Comparison of ENCODE assay signal across 1 cellular context in genomic region chr2:240597419-240598181, GRCh38.
TF ChIP-seq lines count a peak whose summit lies in the region.

No MANE protein-coding gene starts in this region.

TF ChIP-seq in GM12878, 131 proteins besides CTCF, POLR2A, EP300 and RAD21:
- no peak for TF ChIP-seq ZNF622 (IDR thresholded peaks at IDR 0.05)
- TF ChIP-seq, protein P1, sequence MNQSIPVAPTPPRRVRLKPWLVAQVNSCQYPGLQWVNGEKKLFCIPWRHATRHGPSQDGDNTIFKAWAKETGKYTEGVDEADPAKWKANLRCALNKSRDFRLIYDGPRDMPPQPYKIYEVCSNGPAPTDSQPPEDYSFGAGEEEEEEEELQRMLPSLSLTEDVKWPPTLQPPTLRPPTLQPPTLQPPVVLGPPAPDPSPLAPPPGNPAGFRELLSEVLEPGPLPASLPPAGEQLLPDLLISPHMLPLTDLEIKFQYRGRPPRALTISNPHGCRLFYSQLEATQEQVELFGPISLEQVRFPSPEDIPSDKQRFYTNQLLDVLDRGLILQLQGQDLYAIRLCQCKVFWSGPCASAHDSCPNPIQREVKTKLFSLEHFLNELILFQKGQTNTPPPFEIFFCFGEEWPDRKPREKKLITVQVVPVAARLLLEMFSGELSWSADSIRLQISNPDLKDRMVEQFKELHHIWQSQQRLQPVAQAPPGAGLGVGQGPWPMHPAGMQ (IDR thresholded peaks at IDR 0.05; ENCODE audit: borderline replicate concordance) = no peak
- no peak for TF ChIP-seq RB1 (IDR thresholded peaks at IDR 0.05; ENCODE audit: borderline replicate concordance)
- no peak for TF ChIP-seq CREB1 (IDR thresholded peaks at IDR 0.05; ENCODE audit: low read depth)
- TF ChIP-seq, protein P2, sequence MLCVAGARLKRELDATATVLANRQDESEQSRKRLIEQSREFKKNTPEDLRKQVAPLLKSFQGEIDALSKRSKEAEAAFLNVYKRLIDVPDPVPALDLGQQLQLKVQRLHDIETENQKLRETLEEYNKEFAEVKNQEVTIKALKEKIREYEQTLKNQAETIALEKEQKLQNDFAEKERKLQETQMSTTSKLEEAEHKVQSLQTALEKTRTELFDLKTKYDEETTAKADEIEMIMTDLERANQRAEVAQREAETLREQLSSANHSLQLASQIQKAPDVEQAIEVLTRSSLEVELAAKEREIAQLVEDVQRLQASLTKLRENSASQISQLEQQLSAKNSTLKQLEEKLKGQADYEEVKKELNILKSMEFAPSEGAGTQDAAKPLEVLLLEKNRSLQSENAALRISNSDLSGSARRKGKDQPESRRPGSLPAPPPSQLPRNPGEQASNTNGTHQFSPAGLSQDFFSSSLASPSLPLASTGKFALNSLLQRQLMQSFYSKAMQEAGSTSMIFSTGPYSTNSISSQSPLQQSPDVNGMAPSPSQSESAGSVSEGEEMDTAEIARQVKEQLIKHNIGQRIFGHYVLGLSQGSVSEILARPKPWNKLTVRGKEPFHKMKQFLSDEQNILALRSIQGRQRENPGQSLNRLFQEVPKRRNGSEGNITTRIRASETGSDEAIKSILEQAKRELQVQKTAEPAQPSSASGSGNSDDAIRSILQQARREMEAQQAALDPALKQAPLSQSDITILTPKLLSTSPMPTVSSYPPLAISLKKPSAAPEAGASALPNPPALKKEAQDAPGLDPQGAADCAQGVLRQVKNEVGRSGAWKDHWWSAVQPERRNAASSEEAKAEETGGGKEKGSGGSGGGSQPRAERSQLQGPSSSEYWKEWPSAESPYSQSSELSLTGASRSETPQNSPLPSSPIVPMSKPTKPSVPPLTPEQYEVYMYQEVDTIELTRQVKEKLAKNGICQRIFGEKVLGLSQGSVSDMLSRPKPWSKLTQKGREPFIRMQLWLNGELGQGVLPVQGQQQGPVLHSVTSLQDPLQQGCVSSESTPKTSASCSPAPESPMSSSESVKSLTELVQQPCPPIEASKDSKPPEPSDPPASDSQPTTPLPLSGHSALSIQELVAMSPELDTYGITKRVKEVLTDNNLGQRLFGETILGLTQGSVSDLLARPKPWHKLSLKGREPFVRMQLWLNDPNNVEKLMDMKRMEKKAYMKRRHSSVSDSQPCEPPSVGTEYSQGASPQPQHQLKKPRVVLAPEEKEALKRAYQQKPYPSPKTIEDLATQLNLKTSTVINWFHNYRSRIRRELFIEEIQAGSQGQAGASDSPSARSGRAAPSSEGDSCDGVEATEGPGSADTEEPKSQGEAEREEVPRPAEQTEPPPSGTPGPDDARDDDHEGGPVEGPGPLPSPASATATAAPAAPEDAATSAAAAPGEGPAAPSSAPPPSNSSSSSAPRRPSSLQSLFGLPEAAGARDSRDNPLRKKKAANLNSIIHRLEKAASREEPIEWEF (IDR thresholded peaks at IDR 0.05; ENCODE audit: insufficient replicate concordance, low read depth, low read length) = no peak
- no peak for TF ChIP-seq TAF1 (IDR thresholded peaks at IDR 0.05; ENCODE audit: borderline replicate concordance, low read depth, low read length)
- TF ChIP-seq RAD51 (IDR thresholded peaks at IDR 0.05) = no peak
- TF ChIP-seq MTA2 (IDR thresholded peaks at IDR 0.05; ENCODE audit: low read depth) = no peak
- TF ChIP-seq ZNF217 (IDR thresholded peaks at IDR 0.05) = no peak
- no peak for TF ChIP-seq ZZZ3 (IDR thresholded peaks at IDR 0.05; ENCODE audit: control insufficient read depth, insufficient read length, low read depth)
- TF ChIP-seq, protein P3, sequence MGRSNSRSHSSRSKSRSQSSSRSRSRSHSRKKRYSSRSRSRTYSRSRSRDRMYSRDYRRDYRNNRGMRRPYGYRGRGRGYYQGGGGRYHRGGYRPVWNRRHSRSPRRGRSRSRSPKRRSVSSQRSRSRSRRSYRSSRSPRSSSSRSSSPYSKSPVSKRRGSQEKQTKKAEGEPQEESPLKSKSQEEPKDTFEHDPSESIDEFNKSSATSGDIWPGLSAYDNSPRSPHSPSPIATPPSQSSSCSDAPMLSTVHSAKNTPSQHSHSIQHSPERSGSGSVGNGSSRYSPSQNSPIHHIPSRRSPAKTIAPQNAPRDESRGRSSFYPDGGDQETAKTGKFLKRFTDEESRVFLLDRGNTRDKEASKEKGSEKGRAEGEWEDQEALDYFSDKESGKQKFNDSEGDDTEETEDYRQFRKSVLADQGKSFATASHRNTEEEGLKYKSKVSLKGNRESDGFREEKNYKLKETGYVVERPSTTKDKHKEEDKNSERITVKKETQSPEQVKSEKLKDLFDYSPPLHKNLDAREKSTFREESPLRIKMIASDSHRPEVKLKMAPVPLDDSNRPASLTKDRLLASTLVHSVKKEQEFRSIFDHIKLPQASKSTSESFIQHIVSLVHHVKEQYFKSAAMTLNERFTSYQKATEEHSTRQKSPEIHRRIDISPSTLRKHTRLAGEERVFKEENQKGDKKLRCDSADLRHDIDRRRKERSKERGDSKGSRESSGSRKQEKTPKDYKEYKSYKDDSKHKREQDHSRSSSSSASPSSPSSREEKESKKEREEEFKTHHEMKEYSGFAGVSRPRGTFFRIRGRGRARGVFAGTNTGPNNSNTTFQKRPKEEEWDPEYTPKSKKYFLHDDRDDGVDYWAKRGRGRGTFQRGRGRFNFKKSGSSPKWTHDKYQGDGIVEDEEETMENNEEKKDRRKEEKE (IDR thresholded peaks at IDR 0.05) = no peak
- TF ChIP-seq ZNF24 (IDR thresholded peaks at IDR 0.05) = no peak
- TF ChIP-seq BCL11A (IDR thresholded peaks at IDR 0.05; ENCODE audit: low read depth, low read length) = no peak
- no peak for TF ChIP-seq MYC (IDR thresholded peaks at IDR 0.05; ENCODE audit: insufficient read depth, insufficient read length, insufficient replicate concordance, low read length, severe bottlenecking)
- TF ChIP-seq SUZ12 (IDR thresholded peaks at IDR 0.05; ENCODE audit: unreplicated experiment) = no peak
TF ChIP-seq in GM12878: peak in this region for 0.
